1 cellular context compared by ENCODE assay signal in the genomic region with DNA sequence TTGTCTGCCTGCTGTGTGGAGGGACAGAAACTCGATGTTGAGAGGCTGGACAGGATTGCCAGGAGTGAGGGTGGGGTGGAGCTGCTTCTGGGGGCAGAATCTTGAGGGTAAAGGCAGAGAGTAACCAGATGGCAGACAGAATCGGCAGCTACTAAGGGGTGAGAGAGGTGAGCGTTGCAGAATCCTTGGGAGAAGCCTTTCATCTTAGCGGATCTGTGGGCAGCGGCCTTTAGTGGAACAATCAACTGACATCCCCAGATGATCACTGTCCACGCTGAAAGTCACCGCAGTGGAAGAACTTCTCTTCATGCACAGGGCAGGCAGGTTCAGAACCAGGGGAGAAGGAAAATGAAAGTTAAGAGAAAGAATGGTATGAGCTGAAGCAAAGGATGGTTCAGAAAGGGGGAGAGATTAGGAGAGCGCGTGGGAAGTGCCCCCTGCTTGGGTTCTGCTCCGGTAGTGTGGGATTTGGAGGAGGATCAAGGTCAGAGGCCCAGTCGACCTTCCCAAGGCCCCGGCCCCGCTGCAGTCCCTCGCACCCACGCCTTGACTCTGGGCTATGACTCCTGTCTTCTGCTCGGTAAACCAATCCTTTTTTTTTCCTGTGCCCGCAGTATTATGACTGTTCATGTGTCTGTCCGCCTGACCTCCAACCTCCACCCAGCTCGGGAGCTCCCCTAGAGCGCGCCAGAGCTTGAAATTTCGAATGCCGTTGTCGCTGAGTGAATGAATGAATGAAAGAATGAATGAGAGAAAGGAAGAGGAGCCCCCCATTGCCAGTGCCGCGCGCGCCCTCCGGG.
TF ChIP-seq lines count a peak whose summit lies in the region.

No MANE protein-coding gene starts in this region.

TF ChIP-seq in HepG2, 621 proteins besides CTCF, POLR2A, EP300 and RAD21:
- TF ChIP-seq, protein P1, sequence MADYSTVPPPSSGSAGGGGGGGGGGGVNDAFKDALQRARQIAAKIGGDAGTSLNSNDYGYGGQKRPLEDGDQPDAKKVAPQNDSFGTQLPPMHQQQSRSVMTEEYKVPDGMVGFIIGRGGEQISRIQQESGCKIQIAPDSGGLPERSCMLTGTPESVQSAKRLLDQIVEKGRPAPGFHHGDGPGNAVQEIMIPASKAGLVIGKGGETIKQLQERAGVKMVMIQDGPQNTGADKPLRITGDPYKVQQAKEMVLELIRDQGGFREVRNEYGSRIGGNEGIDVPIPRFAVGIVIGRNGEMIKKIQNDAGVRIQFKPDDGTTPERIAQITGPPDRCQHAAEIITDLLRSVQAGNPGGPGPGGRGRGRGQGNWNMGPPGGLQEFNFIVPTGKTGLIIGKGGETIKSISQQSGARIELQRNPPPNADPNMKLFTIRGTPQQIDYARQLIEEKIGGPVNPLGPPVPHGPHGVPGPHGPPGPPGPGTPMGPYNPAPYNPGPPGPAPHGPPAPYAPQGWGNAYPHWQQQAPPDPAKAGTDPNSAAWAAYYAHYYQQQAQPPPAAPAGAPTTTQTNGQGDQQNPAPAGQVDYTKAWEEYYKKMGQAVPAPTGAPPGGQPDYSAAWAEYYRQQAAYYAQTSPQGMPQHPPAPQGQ (CRISPR knock-in tag; IDR thresholded peaks at IDR 0.05; ENCODE audit: borderline replicate concordance): 0 out of 2 replicates have a peak, but pooled peaks have one; percentile 44
- TF ChIP-seq IKZF4 (CRISPR knock-in tag; IDR thresholded peaks at IDR 0.05; ENCODE audit: borderline replicate concordance, low read depth, not compliant biosample characterization) (peak; percentile 65), RFX1 (IDR thresholded peaks at IDR 0.05) (no peak), CAMTA2 (CRISPR knock-in tag; IDR thresholded peaks at IDR 0.05; ENCODE audit: borderline replicate concordance) (0 out of 2 replicates have a peak, but pooled peaks have one; percentile 1), ZNF772 (CRISPR knock-in tag; IDR thresholded peaks at IDR 0.05) (0 out of 2 replicates have a peak, but pooled peaks have one; percentile 18), KMT2A (CRISPR knock-in tag; IDR thresholded peaks at IDR 0.05) (peak; percentile 14; the same call in 1 of the 2 replicates), CCAR2 (optimal IDR thresholded peaks at IDR 0.05; ENCODE audit: low read depth, low read length) (peak; percentile 69), SNAPC2 (CRISPR knock-in tag; IDR thresholded peaks at IDR 0.05) (0 out of 2 replicates have a peak, but pooled peaks have one; percentile 20), KAT7 (CRISPR knock-in tag; IDR thresholded peaks at IDR 0.05; ENCODE audit: borderline replicate concordance) (peak; percentile 9; the same call in 1 of the 2 replicates), ZSCAN22 (CRISPR knock-in tag; IDR thresholded peaks at IDR 0.05) (no peak), ZC3H4 (CRISPR knock-in tag; IDR thresholded peaks at IDR 0.05; ENCODE audit: borderline replicate concordance) (0 out of 2 replicates have a peak, but pooled peaks have one; percentile 21), PCBP2 (optimal IDR thresholded peaks at IDR 0.05; ENCODE audit: low read depth, low read length, poor library complexity, severe bottlenecking) (no peak), RARG (CRISPR knock-in tag; IDR thresholded peaks at IDR 0.05; ENCODE audit: low read depth) (0 out of 2 replicates have a peak, but pooled peaks have one; percentile 10), FOXC1 (CRISPR knock-in tag; IDR thresholded peaks at IDR 0.05; ENCODE audit: borderline replicate concordance) (0 out of 2 replicates have a peak, but pooled peaks have one; percentile 13), KLF16 (CRISPR knock-in tag; IDR thresholded peaks at IDR 0.05) (peak in 1 of 2 experiments; percentile 2; a peak in 1 of 4 replicates), NCOA2 (CRISPR knock-in tag; IDR thresholded peaks at IDR 0.05) (peak; percentile 15; the same call in 1 of the 2 replicates), ZBTB3 (CRISPR knock-in tag; IDR thresholded peaks at IDR 0.05; ENCODE audit: borderline replicate concordance, low read depth) (peak; percentile 14; the same call in 1 of the 2 replicates), ZNF430 (CRISPR knock-in tag; IDR thresholded peaks at IDR 0.05) (0 out of 2 replicates have a peak, but pooled peaks have one; percentile 7), KLF13 (CRISPR knock-in tag; IDR thresholded peaks at IDR 0.05) (no peak), RORA (CRISPR knock-in tag; IDR thresholded peaks at IDR 0.05) (no peak), ZNF616 (CRISPR knock-in tag; IDR thresholded peaks at IDR 0.05; ENCODE audit: low read depth) (0 out of 2 replicates have a peak, but pooled peaks have one; percentile 27), SNAI1 (CRISPR knock-in tag; IDR thresholded peaks at IDR 0.05; ENCODE audit: borderline replicate concordance) (0 out of 2 replicates have a peak, but pooled peaks have one; percentile 10), ZNF17 (CRISPR knock-in tag; IDR thresholded peaks at IDR 0.05) (no peak), AHR (CRISPR knock-in tag; IDR thresholded peaks at IDR 0.05) (no peak), EED (CRISPR knock-in tag; IDR thresholded peaks at IDR 0.05) (0 out of 2 replicates have a peak, but pooled peaks have one; percentile 69), ZNF678 (CRISPR knock-in tag; IDR thresholded peaks at IDR 0.05) (no peak), ZNF556 (CRISPR knock-in tag; IDR thresholded peaks at IDR 0.05; ENCODE audit: borderline replicate concordance) (0 out of 2 replicates have a peak, but pooled peaks have one; percentile 10), ZMAT3 (CRISPR knock-in tag; conservative IDR thresholded peaks at IDR 0.05) (0 out of 2 replicates have a peak, but pooled peaks have one; percentile 13), ZNF850 (CRISPR knock-in tag; conservative IDR thresholded peaks at IDR 0.05) (no peak), NFKBIZ (CRISPR knock-in tag; IDR thresholded peaks at IDR 0.05) (no peak), ZKSCAN5 (CRISPR knock-in tag; IDR thresholded peaks at IDR 0.05) (no peak), YEATS2 (CRISPR knock-in tag; IDR thresholded peaks at IDR 0.05; ENCODE audit: borderline replicate concordance) (0 out of 2 replicates have a peak, but pooled peaks have one; percentile 29), ZNF230 (CRISPR knock-in tag; IDR thresholded peaks at IDR 0.05) (peak; percentile 6; the same call in 1 of the 2 replicates), HMG20B (CRISPR knock-in tag; conservative IDR thresholded peaks at IDR 0.05) (0 out of 2 replicates have a peak, but pooled peaks have one; percentile 27), SMYD3 (CRISPR knock-in tag; IDR thresholded peaks at IDR 0.05) (no peak), SP1 (IDR thresholded peaks at IDR 0.05) (no peak), SP1 (CRISPR knock-in tag; IDR thresholded peaks at IDR 0.05) (0 out of 2 replicates have a peak, but pooled peaks have one; percentile 38)
- TF ChIP-seq, protein P2, sequence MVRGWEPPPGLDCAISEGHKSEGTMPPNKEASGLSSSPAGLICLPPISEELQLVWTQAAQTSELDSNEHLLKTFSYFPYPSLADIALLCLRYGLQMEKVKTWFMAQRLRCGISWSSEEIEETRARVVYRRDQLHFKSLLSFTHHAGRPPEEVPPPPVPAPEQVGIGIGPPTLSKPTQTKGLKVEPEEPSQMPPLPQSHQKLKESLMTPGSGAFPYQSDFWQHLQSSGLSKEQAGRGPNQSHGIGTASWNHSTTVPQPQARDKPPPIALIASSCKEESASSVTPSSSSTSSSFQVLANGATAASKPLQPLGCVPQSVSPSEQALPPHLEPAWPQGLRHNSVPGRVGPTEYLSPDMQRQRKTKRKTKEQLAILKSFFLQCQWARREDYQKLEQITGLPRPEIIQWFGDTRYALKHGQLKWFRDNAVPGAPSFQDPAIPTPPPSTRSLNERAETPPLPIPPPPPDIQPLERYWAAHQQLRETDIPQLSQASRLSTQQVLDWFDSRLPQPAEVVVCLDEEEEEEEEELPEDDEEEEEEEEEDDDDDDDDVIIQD (CRISPR knock-in tag; IDR thresholded peaks at IDR 0.05; ENCODE audit: low read depth): no peak
- TF ChIP-seq, protein P3, sequence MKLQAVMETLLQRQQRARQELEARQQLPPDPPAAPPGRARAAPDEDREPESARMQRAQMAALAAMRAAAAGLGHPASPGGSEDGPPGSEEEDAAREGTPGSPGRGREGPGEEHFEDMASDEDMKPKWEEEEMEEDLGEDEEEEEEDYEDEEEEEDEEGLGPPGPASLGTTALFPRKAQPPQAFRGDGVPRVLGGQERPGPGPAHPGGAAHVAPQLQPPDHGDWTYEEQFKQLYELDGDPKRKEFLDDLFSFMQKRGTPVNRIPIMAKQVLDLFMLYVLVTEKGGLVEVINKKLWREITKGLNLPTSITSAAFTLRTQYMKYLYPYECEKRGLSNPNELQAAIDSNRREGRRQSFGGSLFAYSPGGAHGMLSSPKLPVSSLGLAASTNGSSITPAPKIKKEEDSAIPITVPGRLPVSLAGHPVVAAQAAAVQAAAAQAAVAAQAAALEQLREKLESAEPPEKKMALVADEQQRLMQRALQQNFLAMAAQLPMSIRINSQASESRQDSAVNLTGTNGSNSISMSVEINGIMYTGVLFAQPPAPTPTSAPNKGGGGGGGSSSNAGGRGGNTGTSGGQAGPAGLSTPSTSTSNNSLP (IDR thresholded peaks at IDR 0.05; ENCODE audit: low read depth, low read length): no peak
- TF ChIP-seq, protein P4, sequence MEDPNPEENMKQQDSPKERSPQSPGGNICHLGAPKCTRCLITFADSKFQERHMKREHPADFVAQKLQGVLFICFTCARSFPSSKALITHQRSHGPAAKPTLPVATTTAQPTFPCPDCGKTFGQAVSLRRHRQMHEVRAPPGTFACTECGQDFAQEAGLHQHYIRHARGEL (CRISPR knock-in tag; IDR thresholded peaks at IDR 0.05): no peak
- TF ChIP-seq, protein P5, sequence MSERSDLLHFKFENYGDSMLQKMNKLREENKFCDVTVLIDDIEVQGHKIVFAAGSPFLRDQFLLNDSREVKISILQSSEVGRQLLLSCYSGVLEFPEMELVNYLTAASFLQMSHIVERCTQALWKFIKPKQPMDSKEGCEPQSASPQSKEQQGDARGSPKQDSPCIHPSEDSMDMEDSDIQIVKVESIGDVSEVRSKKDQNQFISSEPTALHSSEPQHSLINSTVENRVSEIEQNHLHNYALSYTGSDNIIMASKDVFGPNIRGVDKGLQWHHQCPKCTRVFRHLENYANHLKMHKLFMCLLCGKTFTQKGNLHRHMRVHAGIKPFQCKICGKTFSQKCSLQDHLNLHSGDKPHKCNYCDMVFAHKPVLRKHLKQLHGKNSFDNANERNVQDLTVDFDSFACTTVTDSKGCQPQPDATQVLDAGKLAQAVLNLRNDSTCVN (CRISPR knock-in tag; IDR thresholded peaks at IDR 0.05; ENCODE audit: borderline replicate concordance): no peak
- TF ChIP-seq, protein P6, sequence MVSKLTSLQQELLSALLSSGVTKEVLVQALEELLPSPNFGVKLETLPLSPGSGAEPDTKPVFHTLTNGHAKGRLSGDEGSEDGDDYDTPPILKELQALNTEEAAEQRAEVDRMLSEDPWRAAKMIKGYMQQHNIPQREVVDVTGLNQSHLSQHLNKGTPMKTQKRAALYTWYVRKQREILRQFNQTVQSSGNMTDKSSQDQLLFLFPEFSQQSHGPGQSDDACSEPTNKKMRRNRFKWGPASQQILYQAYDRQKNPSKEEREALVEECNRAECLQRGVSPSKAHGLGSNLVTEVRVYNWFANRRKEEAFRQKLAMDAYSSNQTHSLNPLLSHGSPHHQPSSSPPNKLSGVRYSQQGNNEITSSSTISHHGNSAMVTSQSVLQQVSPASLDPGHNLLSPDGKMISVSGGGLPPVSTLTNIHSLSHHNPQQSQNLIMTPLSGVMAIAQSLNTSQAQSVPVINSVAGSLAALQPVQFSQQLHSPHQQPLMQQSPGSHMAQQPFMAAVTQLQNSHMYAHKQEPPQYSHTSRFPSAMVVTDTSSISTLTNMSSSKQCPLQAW (CRISPR knock-in tag; IDR thresholded peaks at IDR 0.05): no peak
- TF ChIP-seq, protein P7, sequence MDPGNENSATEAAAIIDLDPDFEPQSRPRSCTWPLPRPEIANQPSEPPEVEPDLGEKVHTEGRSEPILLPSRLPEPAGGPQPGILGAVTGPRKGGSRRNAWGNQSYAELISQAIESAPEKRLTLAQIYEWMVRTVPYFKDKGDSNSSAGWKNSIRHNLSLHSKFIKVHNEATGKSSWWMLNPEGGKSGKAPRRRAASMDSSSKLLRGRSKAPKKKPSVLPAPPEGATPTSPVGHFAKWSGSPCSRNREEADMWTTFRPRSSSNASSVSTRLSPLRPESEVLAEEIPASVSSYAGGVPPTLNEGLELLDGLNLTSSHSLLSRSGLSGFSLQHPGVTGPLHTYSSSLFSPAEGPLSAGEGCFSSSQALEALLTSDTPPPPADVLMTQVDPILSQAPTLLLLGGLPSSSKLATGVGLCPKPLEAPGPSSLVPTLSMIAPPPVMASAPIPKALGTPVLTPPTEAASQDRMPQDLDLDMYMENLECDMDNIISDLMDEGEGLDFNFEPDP (CRISPR knock-in tag; conservative IDR thresholded peaks at IDR 0.05): 0 out of 2 replicates have a peak, but pooled peaks have one; percentile 89
- TF ChIP-seq, protein P8, sequence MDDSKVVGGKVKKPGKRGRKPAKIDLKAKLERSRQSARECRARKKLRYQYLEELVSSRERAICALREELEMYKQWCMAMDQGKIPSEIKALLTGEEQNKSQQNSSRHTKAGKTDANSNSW (CRISPR knock-in tag; IDR thresholded peaks at IDR 0.05; ENCODE audit: borderline replicate concordance): peak; percentile 64; the same call in 1 of the 2 replicates
- TF ChIP-seq, protein P9, sequence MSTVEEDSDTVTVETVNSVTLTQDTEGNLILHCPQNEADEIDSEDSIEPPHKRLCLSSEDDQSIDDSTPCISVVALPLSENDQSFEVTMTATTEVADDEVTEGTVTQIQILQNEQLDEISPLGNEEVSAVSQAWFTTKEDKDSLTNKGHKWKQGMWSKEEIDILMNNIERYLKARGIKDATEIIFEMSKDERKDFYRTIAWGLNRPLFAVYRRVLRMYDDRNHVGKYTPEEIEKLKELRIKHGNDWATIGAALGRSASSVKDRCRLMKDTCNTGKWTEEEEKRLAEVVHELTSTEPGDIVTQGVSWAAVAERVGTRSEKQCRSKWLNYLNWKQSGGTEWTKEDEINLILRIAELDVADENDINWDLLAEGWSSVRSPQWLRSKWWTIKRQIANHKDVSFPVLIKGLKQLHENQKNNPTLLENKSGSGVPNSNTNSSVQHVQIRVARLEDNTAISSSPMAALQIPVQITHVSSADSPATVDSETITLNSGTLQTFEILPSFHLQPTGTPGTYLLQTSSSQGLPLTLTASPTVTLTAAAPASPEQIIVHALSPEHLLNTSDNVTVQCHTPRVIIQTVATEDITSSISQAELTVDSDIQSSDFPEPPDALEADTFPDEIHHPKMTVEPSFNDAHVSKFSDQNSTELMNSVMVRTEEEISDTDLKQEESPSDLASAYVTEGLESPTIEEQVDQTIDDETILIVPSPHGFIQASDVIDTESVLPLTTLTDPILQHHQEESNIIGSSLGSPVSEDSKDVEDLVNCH (CRISPR knock-in tag; IDR thresholded peaks at IDR 0.05): peak; percentile 7; the same call in 1 of the 2 replicates
